In the genomic region with DNA sequence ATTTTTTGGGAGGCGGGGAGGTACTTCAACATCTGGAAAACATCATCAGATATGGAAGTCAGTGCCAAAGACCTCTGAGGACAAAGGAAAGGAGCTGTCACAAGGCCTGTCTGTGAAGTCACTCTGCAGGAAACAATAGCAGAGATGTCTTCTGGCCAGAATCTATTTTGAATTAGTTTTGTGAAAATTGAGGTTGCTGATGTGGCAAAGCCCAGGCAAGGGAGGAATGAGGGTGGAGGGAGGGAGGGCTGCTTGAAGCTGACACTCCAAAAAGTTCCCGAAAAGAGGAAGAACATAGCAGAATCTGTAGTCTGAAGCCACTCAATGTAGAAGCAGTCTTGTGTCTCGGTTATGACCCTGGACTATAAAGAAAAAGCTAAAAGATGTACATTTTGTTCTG, we compare ENCODE assay signal across 19 cellular contexts.
DNase-seq lines count a peak whose midpoint lies in the region; ATAC-seq and TF ChIP-seq lines count a peak whose summit lies in the region.
"Had no signal": no experiment of that assay in that cellular context is flagged by ENCODE, and none has a peak within 500 bp of the region (broad histone marks: within the 10 kb centered on the region; RNA-seq: fewer than 3 reads in every experiment).

No MANE protein-coding gene starts in this region.

- 64 to 80% (median 65%) methylated on average over 3 of the region's 3 CpGs for WGBS in adrenal gland, 4 donors

- POLR2A ChIA-PET in activated CD8-positive, alpha-beta T cell treated with anti-CD3 and anti-CD28 coated beads for 36 hours (lab: Charles Lee): no interaction called here

- H3K4me1 ChIP-seq in adrenal gland (replicated peaks in 1 of 2): no peaks in the 10 kb centered on the region
- H3K4me1 ChIP-seq in effector memory CD4-positive, alpha-beta T cell (ENCODE audit: control insufficient read depth, insufficient read depth, low read length, poor library complexity, severe bottlenecking): no peaks in the 10 kb centered on the region

- no peaks in the 10 kb centered on the region for H3K9me3 ChIP-seq in adrenal gland (replicated peaks in 1 of 3)
- no peaks in the 10 kb centered on the region for H3K9me3 ChIP-seq in effector memory CD4-positive, alpha-beta T cell (ENCODE audit: control insufficient read depth, low read length)

- H3K27ac ChIP-seq in adrenal gland: peak overlapping the region in 1 of 5 donors; percentile 3
- H3K27ac ChIP-seq in effector memory CD4-positive, alpha-beta T cell (ENCODE audit: insufficient read depth, low read length, poor library complexity, severe bottlenecking): no peak overlapping the region
- H3K27ac ChIP-seq: KMS-11 had no signal

- no peaks in the 10 kb centered on the region for H3K36me3 ChIP-seq in adrenal gland (replicated peaks in 1 of 2)
- H3K36me3 ChIP-seq in effector memory CD4-positive, alpha-beta T cell (ENCODE audit: control insufficient read depth, insufficient read depth, low read length): no peaks in the 10 kb centered on the region

- TF ChIP-seq CTCF in adrenal gland (IDR thresholded peaks at IDR 0.05): no peak
- TF ChIP-seq CTCF in activated CD8-positive, alpha-beta T cell treated with anti-CD3 and anti-CD28 coated beads for 36 hours (IDR thresholded peaks at IDR 0.05): no peak

- H3K27me3 Mint-ChIP-seq in activated CD8-positive, alpha-beta T cell treated with anti-CD3 and anti-CD28 coated beads for 36 hours: peaks cover 4% of the 10 kb centered on the region

- H3K9me3 Mint-ChIP-seq in activated CD8-positive, alpha-beta T cell treated with anti-CD3 and anti-CD28 coated beads for 36 hours: no peaks in the 10 kb centered on the region

- CTCF ChIA-PET in activated CD8-positive, alpha-beta T cell treated with anti-CD3 and anti-CD28 coated beads for 36 hours (lab: Charles Lee): no interaction called here

- H3K4me1 Mint-ChIP-seq in activated CD8-positive, alpha-beta T cell treated with anti-CD3 and anti-CD28 coated beads for 36 hours (ENCODE audit: low read depth): no peaks in the 10 kb centered on the region
- H3K4me1 Mint-ChIP-seq: CD8-positive, alpha-beta memory T cell had no signal

- no peak overlapping the region for H3K27ac Mint-ChIP-seq in activated CD8-positive, alpha-beta T cell treated with anti-CD3 and anti-CD28 coated beads for 36 hours
- H3K27ac Mint-ChIP-seq: CD8-positive, alpha-beta memory T cell had no signal

- no peak for DNase-seq in Right ventricle myocardium superior
- no peak for DNase-seq in cardiac septum (ENCODE audit: low spot score)
- peak in 4 of 7 donors; percentile 14 to 32 (median 22) for DNase-seq in adrenal gland
- no peak for DNase-seq in left ventricle myocardium superior
- DNase-seq in sciatic nerve (ENCODE audit: low spot score): no peak
- DNase-seq in ureter (ENCODE audit: low spot score): no peak
- DNase-seq in activated CD8-positive, alpha-beta T cell treated with anti-CD3 and anti-CD28 coated beads for 36 hours: no peak
- no peak for DNase-seq in effector memory CD4-positive, alpha-beta T cell
- DNase-seq: CD8-positive, alpha-beta memory T cell; DMS53; EL; GOT3; NCI-H1417 treated with DMSO at 0.1 percent for 48 hours; NCI-H2029; NCI-H345; NCI-H524 treated with DMSO at 0.1 percent for 48 hours had no signal

- ATAC-seq in Right ventricle myocardium superior (ENCODE audit: poor library complexity) (peak; percentile 77), left ventricle myocardium superior (peak; percentile 66), sciatic nerve (peak; percentile 76)
- ATAC-seq in activated CD8-positive, alpha-beta T cell treated with anti-CD3 and anti-CD28 coated beads for 36 hours: no peak
- ATAC-seq: GM12878, Panc1 had no signal

- H3K27me3 ChIP-seq in adrenal gland: no peaks in the 10 kb centered on the region
- H3K27me3 ChIP-seq in effector memory CD4-positive, alpha-beta T cell (replicated peaks; ENCODE audit: control insufficient read depth, insufficient read depth, low read length, poor library complexity, severe bottlenecking): no peaks in the 10 kb centered on the region

- no peak for TF ChIP-seq POLR2A in adrenal gland (IDR thresholded peaks at IDR 0.05)

- intact Hi-C loops in Right ventricle myocardium superior (cut with DNase I): no loop called here
- intact Hi-C loops in cardiac septum (cut with DNase I): no loop called here
- intact Hi-C loops in adrenal gland (cut with DNase I): no loop called here
- intact Hi-C loops in left ventricle myocardium superior (cut with micrococcal nuclease): no loop called here
- intact Hi-C loops in sciatic nerve (cut with DNase I): no loop called here
- intact Hi-C loops in activated CD8-positive, alpha-beta T cell treated with anti-CD3 and anti-CD28 coated beads for 36 hours (cut with micrococcal nuclease): no loop called here

- no peaks in the 10 kb centered on the region for H3K36me3 Mint-ChIP-seq in activated CD8-positive, alpha-beta T cell treated with anti-CD3 and anti-CD28 coated beads for 36 hours (ENCODE audit: low read depth)
- H3K36me3 Mint-ChIP-seq: CD8-positive, alpha-beta memory T cell had no signal

- no peak overlapping the region for H3K4me3 Mint-ChIP-seq in activated CD8-positive, alpha-beta T cell treated with anti-CD3 and anti-CD28 coated beads for 36 hours
- H3K4me3 Mint-ChIP-seq: CD8-positive, alpha-beta memory T cell had no signal

- H3K4me3 ChIP-seq in adrenal gland: no peak overlapping the region
- no peak overlapping the region for H3K4me3 ChIP-seq in effector memory CD4-positive, alpha-beta T cell (ENCODE audit: insufficient read depth, low read depth, low read length, poor library complexity, severe bottlenecking)
- H3K4me3 ChIP-seq: GM12878 had no signal

Comparison
In these comparisons a context has a peak if more than half of its experiments do, and no peak if none do; other contexts are left out.
1. DNase-seq: peak in adrenal gland (4 of 7); none in Right ventricle myocardium superior (single experiment), cardiac septum (single experiment), left ventricle myocardium superior (single experiment), sciatic nerve (single experiment), ureter (single experiment), activated CD8-positive, alpha-beta T cell treated with anti-CD3 and anti-CD28 coated beads for 36 hours (single experiment) and effector memory CD4-positive, alpha-beta T cell (0 of 3).